21 cellular contexts compared by ENCODE assay signal in the genomic region with DNA sequence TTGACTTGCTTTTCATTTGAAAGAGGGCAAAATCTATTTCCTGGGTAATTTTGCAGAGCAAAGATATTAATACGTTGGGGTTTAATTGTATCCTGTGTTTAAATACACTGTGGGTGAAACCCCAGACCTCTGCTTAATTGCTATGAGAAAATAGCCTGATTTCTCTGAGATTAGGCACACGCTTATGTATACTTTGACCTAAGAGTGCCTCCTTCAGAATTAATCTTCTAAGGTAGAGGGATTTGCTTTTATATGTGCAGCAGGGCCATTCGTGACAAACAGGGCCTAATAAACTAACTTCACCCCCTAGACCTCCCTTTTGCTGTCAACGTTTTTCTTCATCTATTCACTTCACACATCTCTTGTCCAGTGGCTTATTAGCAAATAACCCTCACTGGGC.
"Had no signal": no experiment of that assay in that cellular context is flagged by ENCODE, and none has a peak within 500 bp of the region (broad histone marks: within the 10 kb centered on the region; RNA-seq: fewer than 3 reads in every experiment).

No MANE protein-coding gene starts in this region.

- H3K27ac ChIP-seq: breast epithelium, lower lobe of right lung, right atrium auricular region, thoracic aorta had no signal

- DNase-seq: activated CD4-positive, alpha-beta T cell treated with anti-CD3 and anti-CD28 coated beads for 36 hours; activated CD4-positive, CD25-positive, alpha-beta regulatory T cell; activated CD8-positive, alpha-beta memory T cell treated with anti-CD3 and anti-CD28 coated beads, Interleukin-2, amount 10 ng/mL, durations not matched to agents 7 days and 5 days; activated CD8-positive, alpha-beta T cell treated with anti-CD3 and anti-CD28 coated beads, Interleukin-2, amount 10 ng/mL, durations not matched to agents 7 days and 5 days; activated naive CD8-positive, alpha-beta T cell treated with anti-CD3 and anti-CD28 coated beads, Interleukin-2, amount 50 U/mL, for 24 hours; activated T-cell treated with anti-CD3 and anti-CD28 coated beads, Interleukin-2, amount 50 U/mL, for 48 hours; amygdala; central memory CD4-positive, alpha-beta T cell; esophagus squamous epithelium; hippocampal formation; left colon; lower lobe of right lung; mesendoderm; natural killer cell; spleen; stimulated activated naive CD4-positive, alpha-beta T cell treated with Interleukin-2 at 50 U/mL for 16 hours; T-helper 1 cell; trophoblast cell had no signal

- ATAC-seq: activated CD4-positive, alpha-beta T cell treated with anti-CD3 and anti-CD28 coated beads for 36 hours; activated CD8-positive, alpha-beta memory T cell treated with anti-CD3 and anti-CD28 coated beads, Interleukin-2, amount 10 ng/mL, durations not matched to agents 7 days and 5 days; activated CD8-positive, alpha-beta T cell treated with anti-CD3 and anti-CD28 coated beads, Interleukin-2, amount 10 ng/mL, durations not matched to agents 7 days and 5 days; activated naive CD8-positive, alpha-beta T cell treated with anti-CD3 and anti-CD28 coated beads, Interleukin-2, amount 50 U/mL, for 24 hours; left colon; lower lobe of right lung; natural killer cell had no signal
